9 cellular contexts compared by ENCODE assay signal in genomic region chr18:766550-766860, GRCh38.
"Had no signal": no experiment of that assay in that cellular context is flagged by ENCODE, and none has a peak within 500 bp of the region (broad histone marks: within the 10 kb centered on the region; RNA-seq: fewer than 3 reads in every experiment).

No MANE protein-coding gene starts in this region.

- H3K4me1 Mint-ChIP-seq: IgD-negative memory B cell had no signal

- H3K4me3 ChIP-seq: GM23248, HAP-1 had no signal

- H3K27ac Mint-ChIP-seq: IgD-negative memory B cell had no signal

- H3K36me3 ChIP-seq: HAP-1 had no signal

- H3K36me3 Mint-ChIP-seq: IgD-negative memory B cell had no signal

- H3K27me3 Mint-ChIP-seq: IgD-negative memory B cell had no signal

- DNase-seq: GM23248, GOT3, H7, KG1 had no signal

- ATAC-seq: HCT116, HepG2 had no signal

- H3K9me3 ChIP-seq: HAP-1 had no signal

- H3K9me3 Mint-ChIP-seq: IgD-negative memory B cell had no signal

- H3K27ac ChIP-seq: GM23248, HL-60 had no signal

- H3K9ac ChIP-seq: GM23248 had no signal

- H2AFZ ChIP-seq: GM23248 had no signal
